In genomic region chr22:30309981-30310672, GRCh38 we compare ENCODE assay signal across 2 cellular contexts.
A peak's percentile ranks its signal among the peaks of the same experiment; 100 is the strongest.
TF ChIP-seq lines count a peak whose summit lies in the region.

No MANE protein-coding gene starts in this region.

TF ChIP-seq in liver, 16 proteins besides CTCF, POLR2A, EP300 and RAD21:
- TF ChIP-seq YY1 (IDR thresholded peaks at IDR 0.05) (peak; percentile 67), SP1 (IDR thresholded peaks at IDR 0.05) (peak; percentile 39), REST (IDR thresholded peaks at IDR 0.05) (peak; percentile 23), HNF4A (conservative IDR thresholded peaks at IDR 0.05) (peak in 1 of 2 donors; percentile 29), RXRA (IDR thresholded peaks at IDR 0.05) (peak in 1 of 2 donors; percentile 54), GABPA (IDR thresholded peaks at IDR 0.05 in 1 of 2, conservative IDR thresholded peaks at IDR 0.05 in 1 of 2) (no peak), JUND (IDR thresholded peaks at IDR 0.05) (no peak), MAX (IDR thresholded peaks at IDR 0.05) (peak; percentile 37), FOXA1 (IDR thresholded peaks at IDR 0.05) (peak; percentile 71), ATF3 (IDR thresholded peaks at IDR 0.05) (no peak), HNF4G (IDR thresholded peaks at IDR 0.05) (no peak), NR2F2 (IDR thresholded peaks at IDR 0.05) (no peak), FOXA2 (IDR thresholded peaks at IDR 0.05) (peak; percentile 74), TAF1 (conservative IDR thresholded peaks at IDR 0.05) (no peak), EGR1 (IDR thresholded peaks at IDR 0.05; ENCODE audit: low read depth in 2 of 2) (no peak)
- TF ChIP-seq, protein P1, sequence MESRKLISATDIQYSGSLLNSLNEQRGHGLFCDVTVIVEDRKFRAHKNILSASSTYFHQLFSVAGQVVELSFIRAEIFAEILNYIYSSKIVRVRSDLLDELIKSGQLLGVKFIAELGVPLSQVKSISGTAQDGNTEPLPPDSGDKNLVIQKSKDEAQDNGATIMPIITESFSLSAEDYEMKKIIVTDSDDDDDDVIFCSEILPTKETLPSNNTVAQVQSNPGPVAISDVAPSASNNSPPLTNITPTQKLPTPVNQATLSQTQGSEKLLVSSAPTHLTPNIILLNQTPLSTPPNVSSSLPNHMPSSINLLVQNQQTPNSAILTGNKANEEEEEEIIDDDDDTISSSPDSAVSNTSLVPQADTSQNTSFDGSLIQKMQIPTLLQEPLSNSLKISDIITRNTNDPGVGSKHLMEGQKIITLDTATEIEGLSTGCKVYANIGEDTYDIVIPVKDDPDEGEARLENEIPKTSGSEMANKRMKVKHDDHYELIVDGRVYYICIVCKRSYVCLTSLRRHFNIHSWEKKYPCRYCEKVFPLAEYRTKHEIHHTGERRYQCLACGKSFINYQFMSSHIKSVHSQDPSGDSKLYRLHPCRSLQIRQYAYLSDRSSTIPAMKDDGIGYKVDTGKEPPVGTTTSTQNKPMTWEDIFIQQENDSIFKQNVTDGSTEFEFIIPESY (IDR thresholded peaks at IDR 0.05) = no peak

TF ChIP-seq in HepG2, 621 proteins besides CTCF, POLR2A, EP300 and RAD21:
- no peak for TF ChIP-seq KLF6 (CRISPR knock-in tag; IDR thresholded peaks at IDR 0.05)
- TF ChIP-seq, protein P2, sequence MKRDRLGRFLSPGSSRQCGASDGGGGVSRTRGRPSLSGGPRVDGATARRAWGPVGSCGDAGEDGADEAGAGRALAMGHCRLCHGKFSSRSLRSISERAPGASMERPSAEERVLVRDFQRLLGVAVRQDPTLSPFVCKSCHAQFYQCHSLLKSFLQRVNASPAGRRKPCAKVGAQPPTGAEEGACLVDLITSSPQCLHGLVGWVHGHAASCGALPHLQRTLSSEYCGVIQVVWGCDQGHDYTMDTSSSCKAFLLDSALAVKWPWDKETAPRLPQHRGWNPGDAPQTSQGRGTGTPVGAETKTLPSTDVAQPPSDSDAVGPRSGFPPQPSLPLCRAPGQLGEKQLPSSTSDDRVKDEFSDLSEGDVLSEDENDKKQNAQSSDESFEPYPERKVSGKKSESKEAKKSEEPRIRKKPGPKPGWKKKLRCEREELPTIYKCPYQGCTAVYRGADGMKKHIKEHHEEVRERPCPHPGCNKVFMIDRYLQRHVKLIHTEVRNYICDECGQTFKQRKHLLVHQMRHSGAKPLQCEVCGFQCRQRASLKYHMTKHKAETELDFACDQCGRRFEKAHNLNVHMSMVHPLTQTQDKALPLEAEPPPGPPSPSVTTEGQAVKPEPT (CRISPR knock-in tag; IDR thresholded peaks at IDR 0.05; ENCODE audit: low read depth) = no peak
- TF ChIP-seq NFE2L2 (IDR thresholded peaks at IDR 0.05; ENCODE audit: low read length) = no peak
TF ChIP-seq in HepG2: peak in this region for 0.
